ENCODE assay signal across 7 cellular contexts in the genomic region with DNA sequence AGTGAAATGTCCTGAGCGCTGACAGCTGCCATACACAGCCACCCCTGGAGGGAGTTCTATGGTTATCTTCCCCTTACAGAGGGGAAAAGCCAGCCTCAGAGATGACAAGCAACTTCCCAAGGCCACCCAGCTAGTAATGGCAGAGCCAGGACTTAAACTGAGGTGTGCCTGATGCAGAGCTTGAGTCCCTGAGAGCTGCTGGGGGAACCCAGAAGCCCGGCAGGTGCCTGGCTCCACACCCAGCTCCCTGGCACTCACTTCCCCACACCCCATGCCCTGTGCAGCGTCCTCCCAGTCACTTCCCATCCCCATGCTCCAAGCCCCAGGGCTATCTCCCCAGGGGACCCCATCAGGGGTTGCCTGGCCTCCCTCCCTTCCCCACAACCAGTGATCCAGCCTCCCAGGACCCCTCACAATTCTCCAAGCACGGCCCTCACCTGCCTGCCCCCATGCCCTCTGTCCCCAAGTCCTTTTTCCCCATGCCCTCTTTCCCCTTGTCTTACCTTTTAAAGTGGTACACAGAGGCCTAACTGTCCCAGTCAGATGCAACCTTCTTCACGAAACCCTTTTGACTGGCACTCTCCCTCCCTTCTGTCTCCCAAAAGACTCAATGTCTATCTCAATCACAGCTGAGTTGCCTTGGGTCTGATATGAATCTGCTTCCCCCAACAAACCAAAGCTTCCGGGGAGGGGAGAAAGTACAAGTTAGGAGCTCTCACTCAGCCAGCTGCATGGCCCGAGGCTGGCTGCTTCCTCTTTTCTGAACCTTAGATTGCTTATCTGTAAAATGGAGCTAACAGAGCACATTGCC. TPM values are rescaled to one million over a fixed set of nuclear protein-coding genes. Genes with fewer than 3 reads are reported as not detected.
DNase-seq lines count a peak whose midpoint lies in the region; ATAC-seq lines count a peak whose summit lies in the region.

No MANE protein-coding gene starts in this region.

- no peaks in the 10 kb centered on the region for H3K36me3 Mint-ChIP-seq in effector memory CD8-positive, alpha-beta T cell (ENCODE audit: insufficient read depth)

- intact Hi-C loops in aorta (cut with DNase I), result no loop called here

- peaks cover 9 to 14% of the 10 kb centered on the region in 2 donors for H3K4me1 Mint-ChIP-seq in effector memory CD8-positive, alpha-beta T cell (ENCODE audit: low read depth in 2 of 2)

- H3K9me3 ChIP-seq in aorta (ENCODE audit: control insufficient read depth, low read length), result no peaks in the 10 kb centered on the region

- peaks cover 0 to 17% of the 10 kb centered on the region in 2 donors for H3K27me3 Mint-ChIP-seq in effector memory CD8-positive, alpha-beta T cell

- peak; percentile 88 for ATAC-seq in GM19043 (IDR thresholded peaks at IDR 0.05; ENCODE audit: low read depth, unreplicated experiment)
- peak; percentile 73 for ATAC-seq in HG02970 (IDR thresholded peaks at IDR 0.05; ENCODE audit: low FRiP score, unreplicated experiment)
- peak; percentile 86 for ATAC-seq in effector memory CD8-positive, alpha-beta T cell (replicated peaks)
- no peak for ATAC-seq in aorta (ENCODE audit: low FRiP score)

- peak overlapping the region; percentile 94 to 96 for H3K27ac Mint-ChIP-seq in effector memory CD8-positive, alpha-beta T cell

- H3K4me3 ChIP-seq in aorta (ENCODE audit: low read length in 2 of 2), result no peak overlapping the region

- H3K27ac ChIP-seq in aorta (ENCODE audit: low read depth in 1 of 2, low read length in 2 of 2), result no peak overlapping the region

- no peaks in the 10 kb centered on the region for H3K9me3 Mint-ChIP-seq in effector memory CD8-positive, alpha-beta T cell

- peak; percentile 21 for DNase-seq in SIG-M5 (lab: John Stamatoyannopoulos, UW)
- DNase-seq in effector memory CD8-positive, alpha-beta T cell, result peak in 2 of 3 experiments; percentile 13 to 19
- DNase-seq in aorta, result peak; percentile 50 to 57
- DNase-seq in NCI-H1694 treated with DMSO at 0.1 percent for 48 hours (lab: John Stamatoyannopoulos, UW), result no peak
- DNase-seq in DMS53 (lab: John Stamatoyannopoulos, UW), result no peak

- H3K36me3 ChIP-seq in aorta (ENCODE audit: control insufficient read depth in 1 of 2, insufficient read depth in 2 of 2, low read length in 1 of 2), result no peaks in the 10 kb centered on the region

- H3K27me3 ChIP-seq in aorta (ENCODE audit: control insufficient read depth in 1 of 2, insufficient read depth in 2 of 2, low read length in 1 of 2), result no peaks in the 10 kb centered on the region

- 85 to 90% methylated on average over 7 of the region's 7 CpGs for WGBS in aorta, 2 donors

- no peaks in the 10 kb centered on the region for H3K4me1 ChIP-seq in aorta (ENCODE audit: control insufficient read depth in 1 of 2, insufficient read depth in 2 of 2, low read length in 2 of 2)

- peak overlapping the region; percentile 82 to 85 for H3K4me3 Mint-ChIP-seq in effector memory CD8-positive, alpha-beta T cell

RNA-seq across cellular contexts. Expression of gene LRP8, which starts 39.8 kb away (rescaled TPM):
- 10 to 100 TPM in 1 of 2 donors, 1 to 10 TPM in 1; 8.1 to 12.3 TPM for total RNA-seq in aorta
- polyA plus RNA-seq in aorta, result 1 to 10 TPM; 1.1 to 3.6 TPM

Comparison
In these comparisons a context has a peak if more than half of its experiments do, and no peak if none do; other contexts are left out.
1. DNase-seq: peak in SIG-M5 (single experiment), effector memory CD8-positive, alpha-beta T cell (2 of 3) and aorta (2 of 2); none in NCI-H1694 treated with DMSO at 0.1 percent for 48 hours (single experiment) and DMS53 (single experiment).